Comparison of ENCODE assay signal across 11 cellular contexts in genomic region chr1:220818421-220819173, GRCh38. TPM values are rescaled to one million over a fixed set of nuclear protein-coding genes. Genes with fewer than 3 reads are reported as not detected.
A peak's percentile ranks its signal among the peaks of the same experiment; 100 is the strongest.
DNase-seq lines count a peak whose midpoint lies in the region; ATAC-seq, FAIRE-seq and TF ChIP-seq lines count a peak whose summit lies in the region.
"Had no signal": no experiment of that assay in that cellular context is flagged by ENCODE, and none has a peak within 500 bp of the region (broad histone marks: within the 10 kb centered on the region; RNA-seq: fewer than 3 reads in every experiment).

No MANE protein-coding gene starts in this region.

- no peak overlapping the region for H3K4me3 Mint-ChIP-seq in stimulated activated naive CD8-positive, alpha-beta T cell treated with anti-CD3 and anti-CD28 coated beads, Interleukin-15, amount 100 ng/mL, for 72 hours

- peaks cover 28% of the 10 kb centered on the region for H3K27me3 Mint-ChIP-seq in stimulated activated naive CD8-positive, alpha-beta T cell treated with anti-CD3 and anti-CD28 coated beads, Interleukin-15, amount 100 ng/mL, for 72 hours

- H3K4me1 Mint-ChIP-seq in stimulated activated naive CD8-positive, alpha-beta T cell treated with anti-CD3 and anti-CD28 coated beads, Interleukin-15, amount 100 ng/mL, for 72 hours = no peaks in the 10 kb centered on the region

- intact Hi-C loops in left colon (cut with DNase I, micrococcal nuclease) = loop anchor here in 1 of 2 donors (10.0 kb wide), 1 partner anchor 616 kb away; no protein-coding TSS in a partner anchor

- peak overlapping the region in 1 of 2 donors; percentile 27 for H3K27ac Mint-ChIP-seq in stimulated activated naive CD8-positive, alpha-beta T cell treated with anti-CD3 and anti-CD28 coated beads, Interleukin-15, amount 100 ng/mL, for 72 hours

- FAIRE-seq in H54 (lab: Jason Lieb, UNC) = peak; percentile 60
- FAIRE-seq: islet of Langerhans had no signal

- peak; percentile 30 for ATAC-seq in left colon
- no peak for ATAC-seq in stimulated activated naive CD8-positive, alpha-beta T cell treated with anti-CD3 and anti-CD28 coated beads, Interleukin-15, amount 100 ng/mL, for 72 hours

- no peaks in the 10 kb centered on the region for H3K9me3 Mint-ChIP-seq in stimulated activated naive CD8-positive, alpha-beta T cell treated with anti-CD3 and anti-CD28 coated beads, Interleukin-15, amount 100 ng/mL, for 72 hours

- DNase-seq in H54 (ENCODE audit: insufficient read length, low spot score) (peak; percentile 38), amniotic stem cell (lab: John Stamatoyannopoulos, UW) (peak; percentile 27), left colon (peak in 1 of 2 donors; percentile 74), stromal cell of bone marrow (ENCODE audit: low read depth) (peak; percentile 81), T-helper 2 cell (no peak), SKM-1 (lab: John Stamatoyannopoulos, UW; ENCODE audit: unreplicated experiment) (no peak)
- no peak for DNase-seq in activated CD4-positive, alpha-beta T cell treated with anti-CD3 and anti-CD28 coated beads, Interleukin-2, amount 50 U/mL, for 1 hour
- DNase-seq in stimulated activated naive CD8-positive, alpha-beta T cell treated with anti-CD3 and anti-CD28 coated beads, Interleukin-15, amount 100 ng/mL, for 72 hours = no peak
- DNase-seq: GDM1, OCI-M1 had no signal

- no peak for TF ChIP-seq POLR2A in H54 (IDR thresholded peaks at IDR 0.05; ENCODE audit: low read depth, low read length)

RNA-seq across cellular contexts. Expression of gene MTARC1, which starts 31.9 kb away (rescaled TPM):
- 10 to 100 TPM; 27.3 to 35.2 TPM for total RNA-seq in left colon

Comparison
In these comparisons a context has a peak if more than half of its experiments do, and no peak if none do; other contexts are left out.
1. DNase-seq: peak in H54 (single experiment), amniotic stem cell (single experiment) and stromal cell of bone marrow (single experiment); none in activated CD4-positive, alpha-beta T cell treated with anti-CD3 and anti-CD28 coated beads, Interleukin-2, amount 50 U/mL, for 1 hour (single experiment), stimulated activated naive CD8-positive, alpha-beta T cell treated with anti-CD3 and anti-CD28 coated beads, Interleukin-15, amount 100 ng/mL, for 72 hours (0 of 2), T-helper 2 cell (0 of 5) and SKM-1 (single experiment).